20 cellular contexts compared by ENCODE assay signal in the genomic region with DNA sequence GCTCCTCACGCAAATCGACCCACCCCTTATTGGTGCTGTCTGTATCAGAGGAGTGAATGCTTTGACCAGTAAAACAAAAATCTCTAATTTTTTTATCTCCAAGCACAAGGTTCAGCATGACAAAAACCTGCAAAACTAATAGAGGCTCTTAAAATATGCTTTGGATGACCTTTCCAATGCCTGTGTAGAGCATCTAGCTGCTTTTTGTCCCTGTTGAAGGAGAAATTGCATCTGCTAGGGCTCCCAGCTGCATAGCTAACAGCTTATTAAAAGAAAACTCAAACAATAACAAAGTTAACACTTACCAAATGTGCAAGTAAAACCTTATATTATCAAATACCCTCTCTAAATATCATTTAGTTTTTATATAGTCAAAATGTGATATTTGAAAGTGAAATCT.
"Had no signal": no experiment of that assay in that cellular context is flagged by ENCODE, and none has a peak within 500 bp of the region (broad histone marks: within the 10 kb centered on the region; RNA-seq: fewer than 3 reads in every experiment).

No MANE protein-coding gene starts in this region.

- H3K9me3 Mint-ChIP-seq: dendritic cell treated with granulocyte-macrophage colony-stimulating factor and Interleukin-4, amounts not matched to agents 40 ng/mL and 50 ng/mL, for 4 days; effector memory CD8-positive, alpha-beta T cell; type B pancreatic cell had no signal

- H3K4me1 ChIP-seq: lower lobe of right lung, pancreas, thyroid gland had no signal

- H3K4me3 ChIP-seq: lower lobe of right lung, pancreas, sigmoid colon, skin epidermis, suprapubic skin, thyroid gland had no signal

- H3K27ac ChIP-seq: lower lobe of right lung, pancreas, suprapubic skin, thyroid gland had no signal

- H3K36me3 ChIP-seq: lower lobe of right lung, pancreas, sigmoid colon, suprapubic skin, thyroid gland had no signal

- H3K36me3 Mint-ChIP-seq: memory B cell; natural killer cell treated with Interleukin-12 subunit alpha and Interleukin-12 subunit beta and Interleukin-15 and Interleukin-18, amount 100 ng/mL, for 72 hours; type B pancreatic cell had no signal

- H3K27ac Mint-ChIP-seq: dendritic cell treated with granulocyte-macrophage colony-stimulating factor and Interleukin-4, amounts not matched to agents 40 ng/mL and 50 ng/mL, for 4 days; effector memory CD8-positive, alpha-beta T cell; memory B cell; natural killer cell treated with Interleukin-12 subunit alpha and Interleukin-12 subunit beta and Interleukin-15 and Interleukin-18, amount 100 ng/mL, for 72 hours; progenitor cell of endocrine pancreas; type B pancreatic cell had no signal

- DNase-seq: cerebellar nuclear complex; effector memory CD8-positive, alpha-beta T cell; foreskin melanocyte; head of caudate nucleus; islet precursor cell; lower lobe of right lung; midbrain; occipital lobe; pancreas; stimulated activated naive CD4-positive, alpha-beta T cell treated with Interleukin-2 at 50 U/mL for 16 hours had no signal

- ATAC-seq: effector memory CD8-positive, alpha-beta T cell; left lobe of liver; lower lobe of right lung; natural killer cell treated with Interleukin-12 subunit alpha and Interleukin-12 subunit beta and Interleukin-15 and Interleukin-18, amount 100 ng/mL, for 72 hours had no signal

- H3K4me3 Mint-ChIP-seq: dendritic cell treated with granulocyte-macrophage colony-stimulating factor and Interleukin-4, amounts not matched to agents 40 ng/mL and 50 ng/mL, for 4 days; effector memory CD8-positive, alpha-beta T cell; memory B cell; natural killer cell treated with Interleukin-12 subunit alpha and Interleukin-12 subunit beta and Interleukin-15 and Interleukin-18, amount 100 ng/mL, for 72 hours; type B pancreatic cell had no signal

- H3K9me3 ChIP-seq: lower lobe of right lung, pancreas, sigmoid colon, suprapubic skin, thyroid gland had no signal

- H3K27me3 Mint-ChIP-seq: dendritic cell treated with granulocyte-macrophage colony-stimulating factor and Interleukin-4, amounts not matched to agents 40 ng/mL and 50 ng/mL, for 4 days; effector memory CD8-positive, alpha-beta T cell; memory B cell; natural killer cell treated with Interleukin-12 subunit alpha and Interleukin-12 subunit beta and Interleukin-15 and Interleukin-18, amount 100 ng/mL, for 72 hours; progenitor cell of endocrine pancreas had no signal

- H3K27me3 ChIP-seq: pancreas, sigmoid colon, suprapubic skin, thyroid gland had no signal

- H3K4me1 Mint-ChIP-seq: memory B cell had no signal
